In genomic region chr4:119197772-119198212, GRCh38 we compare ENCODE assay signal across 29 cellular contexts.
"Had no signal": no experiment of that assay in that cellular context is flagged by ENCODE, and none has a peak within 500 bp of the region (broad histone marks: within the 10 kb centered on the region; RNA-seq: fewer than 3 reads in every experiment).

No MANE protein-coding gene starts in this region.

- H3K27ac Mint-ChIP-seq: activated CD4-positive, alpha-beta memory T cell treated with anti-CD3 and anti-CD28 coated beads, Interleukin-2, amount 10 ng/mL, durations not matched to agents 7 days and 5 days; activated CD4-positive, alpha-beta T cell treated with anti-CD3 and anti-CD28 coated beads, Interleukin-2, amount 10 ng/mL, durations not matched to agents 7 days and 5 days; activated naive CD4-positive, alpha-beta T cell treated with anti-CD3 and anti-CD28 coated beads, Interleukin-2, amount 10 ng/mL, durations not matched to agents 7 days and 5 days; activated naive CD4-positive, alpha-beta T cell treated with anti-CD3 and anti-CD28 coated beads, Interleukin-2, amount 50 U/mL, for 72 hours; activated naive CD8-positive, alpha-beta T cell treated with anti-CD3 and anti-CD28 coated beads, Interleukin-2, amount 10 ng/mL, durations not matched to agents 7 days and 5 days; activated T-cell treated with anti-CD3 and anti-CD28 coated beads, Interleukin-2, amount 50 U/mL, for 24 hours; activated T-cell treated with anti-CD3 and anti-CD28 coated beads, Interleukin-2, amount 50 U/mL, for 72 hours; brain; dendritic cell treated with granulocyte-macrophage colony-stimulating factor and Interleukin-4, amounts not matched to agents 40 ng/mL and 50 ng/mL, for 4 days; endodermal cell had no signal

- H3K4me1 Mint-ChIP-seq: activated CD4-positive, alpha-beta memory T cell treated with anti-CD3 and anti-CD28 coated beads, Interleukin-2, amount 10 ng/mL, durations not matched to agents 7 days and 5 days; activated CD4-positive, alpha-beta T cell treated with anti-CD3 and anti-CD28 coated beads, Interleukin-2, amount 10 ng/mL, durations not matched to agents 7 days and 5 days; activated naive CD4-positive, alpha-beta T cell treated with anti-CD3 and anti-CD28 coated beads, Interleukin-2, amount 10 ng/mL, durations not matched to agents 7 days and 5 days; activated naive CD8-positive, alpha-beta T cell treated with anti-CD3 and anti-CD28 coated beads, Interleukin-2, amount 10 ng/mL, durations not matched to agents 7 days and 5 days; brain; endodermal cell had no signal

- ATAC-seq: activated naive CD4-positive, alpha-beta T cell treated with anti-CD3 and anti-CD28 coated beads, Interleukin-2, amount 50 U/mL, for 72 hours; activated T-cell treated with anti-CD3 and anti-CD28 coated beads, Interleukin-2, amount 50 U/mL, for 72 hours; esophagus mucosa had no signal

- H3K9me3 Mint-ChIP-seq: activated CD4-positive, alpha-beta memory T cell treated with anti-CD3 and anti-CD28 coated beads, Interleukin-2, amount 10 ng/mL, durations not matched to agents 7 days and 5 days; activated CD4-positive, alpha-beta T cell treated with anti-CD3 and anti-CD28 coated beads, Interleukin-2, amount 10 ng/mL, durations not matched to agents 7 days and 5 days; activated naive CD4-positive, alpha-beta T cell treated with anti-CD3 and anti-CD28 coated beads, Interleukin-2, amount 10 ng/mL, durations not matched to agents 7 days and 5 days; activated T-cell treated with anti-CD3 and anti-CD28 coated beads, Interleukin-2, amount 50 U/mL, for 24 hours; dendritic cell treated with granulocyte-macrophage colony-stimulating factor and Interleukin-4, amounts not matched to agents 40 ng/mL and 50 ng/mL, for 4 days had no signal

- DNase-seq: activated CD4-positive, alpha-beta memory T cell treated with anti-CD3 and anti-CD28 coated beads, Interleukin-2, amount 10 ng/mL, durations not matched to agents 7 days and 5 days; activated CD4-positive, alpha-beta T cell treated with anti-CD3 and anti-CD28 coated beads for 1 hour; activated CD4-positive, alpha-beta T cell treated with anti-CD3 and anti-CD28 coated beads for 4 hours; activated CD4-positive, alpha-beta T cell treated with anti-CD3 and anti-CD28 coated beads, Interleukin-2, amount 10 ng/mL, durations not matched to agents 7 days and 5 days; activated CD4-positive, alpha-beta T cell treated with anti-CD3 and anti-CD28 coated beads, Interleukin-2, amount 50 U/mL, for 4 hours; activated CD8-positive, alpha-beta memory T cell treated with anti-CD3 and anti-CD28 coated beads, Interleukin-2, amount 50 U/mL, for 48 hours; activated gamma-delta T cell; activated naive CD4-positive, alpha-beta T cell; activated naive CD4-positive, alpha-beta T cell treated with anti-CD3 and anti-CD28 coated beads, Interleukin-2, amount 10 ng/mL, durations not matched to agents 7 days and 5 days; activated naive CD8-positive, alpha-beta T cell treated with anti-CD3 and anti-CD28 coated beads, Interleukin-2, amount 10 ng/mL, durations not matched to agents 7 days and 5 days; activated T-cell treated with anti-CD3 and anti-CD28 coated beads for 4 hours; activated T-cell treated with anti-CD3 and anti-CD28 coated beads, Interleukin-2, amount 50 U/mL, for 24 hours; activated T-cell treated with anti-CD3 and anti-CD28 coated beads, Interleukin-2, amount 50 U/mL, for 72 hours; central memory CD4-positive, alpha-beta T cell; cerebellar nuclear complex; dorsolateral prefrontal cortex; effector memory CD4-positive, alpha-beta T cell; endodermal cell; foreskin fibroblast; head of caudate nucleus; T-helper 2 cell had no signal

- H3K9me3 ChIP-seq: ascending aorta, breast epithelium had no signal

- H3K36me3 ChIP-seq: ascending aorta, breast epithelium, cardiac muscle cell had no signal

- H3K4me3 Mint-ChIP-seq: activated CD4-positive, alpha-beta memory T cell treated with anti-CD3 and anti-CD28 coated beads, Interleukin-2, amount 10 ng/mL, durations not matched to agents 7 days and 5 days; activated CD4-positive, alpha-beta T cell treated with anti-CD3 and anti-CD28 coated beads, Interleukin-2, amount 10 ng/mL, durations not matched to agents 7 days and 5 days; activated naive CD4-positive, alpha-beta T cell treated with anti-CD3 and anti-CD28 coated beads, Interleukin-2, amount 10 ng/mL, durations not matched to agents 7 days and 5 days; activated naive CD8-positive, alpha-beta T cell treated with anti-CD3 and anti-CD28 coated beads, Interleukin-2, amount 10 ng/mL, durations not matched to agents 7 days and 5 days; activated T-cell treated with anti-CD3 and anti-CD28 coated beads, Interleukin-2, amount 50 U/mL, for 24 hours; activated T-cell treated with anti-CD3 and anti-CD28 coated beads, Interleukin-2, amount 50 U/mL, for 72 hours; brain; dendritic cell treated with granulocyte-macrophage colony-stimulating factor and Interleukin-4, amounts not matched to agents 40 ng/mL and 50 ng/mL, for 4 days; endodermal cell had no signal

- H3K27ac ChIP-seq: ascending aorta, breast epithelium, cardiac muscle cell, coronary artery, dorsolateral prefrontal cortex had no signal

- H3K27me3 Mint-ChIP-seq: activated naive CD8-positive, alpha-beta T cell treated with anti-CD3 and anti-CD28 coated beads, Interleukin-2, amount 10 ng/mL, durations not matched to agents 7 days and 5 days; activated T-cell treated with anti-CD3 and anti-CD28 coated beads, Interleukin-2, amount 50 U/mL, for 24 hours; dendritic cell treated with granulocyte-macrophage colony-stimulating factor and Interleukin-4, amounts not matched to agents 40 ng/mL and 50 ng/mL, for 4 days had no signal

- H3K36me3 Mint-ChIP-seq: activated naive CD4-positive, alpha-beta T cell treated with anti-CD3 and anti-CD28 coated beads, Interleukin-2, amount 10 ng/mL, durations not matched to agents 7 days and 5 days; activated naive CD8-positive, alpha-beta T cell treated with anti-CD3 and anti-CD28 coated beads, Interleukin-2, amount 10 ng/mL, durations not matched to agents 7 days and 5 days; brain had no signal

- H3K4me3 ChIP-seq: ascending aorta, breast epithelium, cardiac muscle cell, coronary artery, dorsolateral prefrontal cortex had no signal

- H3K4me1 ChIP-seq: ascending aorta, breast epithelium had no signal

- H3K27me3 ChIP-seq: ascending aorta, breast epithelium, cardiac muscle cell, dorsolateral prefrontal cortex had no signal
